ENCODE assay signal across 1 cellular context in the genomic region with DNA sequence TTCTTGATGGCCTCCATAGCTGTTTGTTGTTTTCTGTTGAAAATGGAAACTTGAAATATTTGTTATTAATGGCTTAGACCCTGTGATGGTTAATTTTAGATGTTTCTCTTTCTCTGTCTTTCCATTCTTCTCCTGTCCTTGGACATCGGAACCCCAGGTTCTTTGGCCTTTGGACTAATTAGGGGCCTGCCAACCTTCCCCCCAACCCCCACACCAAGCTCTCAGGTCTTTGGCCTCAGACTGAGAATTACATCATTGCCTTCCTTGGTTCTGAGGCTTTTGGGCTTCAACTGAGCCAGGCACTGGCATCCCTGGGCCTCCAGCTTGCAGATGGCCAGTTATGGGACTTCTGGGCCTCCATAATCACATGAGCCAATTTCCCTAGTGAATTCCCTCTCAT.
TF ChIP-seq lines count a peak whose summit lies in the region.

No MANE protein-coding gene starts in this region.

TF ChIP-seq in IMR-90, 13 proteins besides CTCF, POLR2A, EP300 and RAD21:
- no peak for TF ChIP-seq RCOR1 (IDR thresholded peaks at IDR 0.05; ENCODE audit: insufficient replicate concordance, low read length)
- TF ChIP-seq BHLHE40 (IDR thresholded peaks at IDR 0.05; ENCODE audit: low read depth, low read length), result no peak
- no peak for TF ChIP-seq NFE2L2 (IDR thresholded peaks at IDR 0.05; ENCODE audit: low read depth, low read length)
- no peak for TF ChIP-seq RFX5 (IDR thresholded peaks at IDR 0.05; ENCODE audit: low read depth, low read length)
- TF ChIP-seq, protein P1, sequence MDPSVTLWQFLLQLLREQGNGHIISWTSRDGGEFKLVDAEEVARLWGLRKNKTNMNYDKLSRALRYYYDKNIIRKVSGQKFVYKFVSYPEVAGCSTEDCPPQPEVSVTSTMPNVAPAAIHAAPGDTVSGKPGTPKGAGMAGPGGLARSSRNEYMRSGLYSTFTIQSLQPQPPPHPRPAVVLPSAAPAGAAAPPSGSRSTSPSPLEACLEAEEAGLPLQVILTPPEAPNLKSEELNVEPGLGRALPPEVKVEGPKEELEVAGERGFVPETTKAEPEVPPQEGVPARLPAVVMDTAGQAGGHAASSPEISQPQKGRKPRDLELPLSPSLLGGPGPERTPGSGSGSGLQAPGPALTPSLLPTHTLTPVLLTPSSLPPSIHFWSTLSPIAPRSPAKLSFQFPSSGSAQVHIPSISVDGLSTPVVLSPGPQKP (IDR thresholded peaks at IDR 0.05; ENCODE audit: borderline replicate concordance, low read depth, low read length), result no peak
- TF ChIP-seq, protein P2, sequence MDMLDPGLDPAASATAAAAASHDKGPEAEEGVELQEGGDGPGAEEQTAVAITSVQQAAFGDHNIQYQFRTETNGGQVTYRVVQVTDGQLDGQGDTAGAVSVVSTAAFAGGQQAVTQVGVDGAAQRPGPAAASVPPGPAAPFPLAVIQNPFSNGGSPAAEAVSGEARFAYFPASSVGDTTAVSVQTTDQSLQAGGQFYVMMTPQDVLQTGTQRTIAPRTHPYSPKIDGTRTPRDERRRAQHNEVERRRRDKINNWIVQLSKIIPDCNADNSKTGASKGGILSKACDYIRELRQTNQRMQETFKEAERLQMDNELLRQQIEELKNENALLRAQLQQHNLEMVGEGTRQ (IDR thresholded peaks at IDR 0.05; ENCODE audit: low read depth, low read length), result no peak
